Comparison of ENCODE assay signal across 8 cellular contexts in the genomic region with DNA sequence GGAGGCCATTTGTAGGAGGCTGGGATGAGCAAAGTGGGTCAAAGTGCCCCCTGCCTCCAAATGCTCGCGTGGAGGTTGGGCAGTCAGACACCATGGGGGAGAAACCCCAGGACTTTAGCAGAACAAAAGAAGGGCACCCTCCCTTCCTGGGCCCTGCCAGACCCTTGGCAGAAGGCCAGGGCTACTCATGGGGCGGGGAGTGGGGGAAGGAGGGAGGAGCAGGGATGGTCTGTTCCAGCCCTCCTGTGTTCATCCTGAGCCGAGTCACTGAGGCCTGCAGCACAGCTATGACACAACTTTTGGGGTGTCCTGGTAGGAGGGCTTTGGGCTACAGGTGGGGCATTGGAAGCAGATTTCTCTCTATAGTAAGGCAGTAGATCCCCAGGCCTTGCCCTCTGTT. TPM values are rescaled to one million over a fixed set of nuclear protein-coding genes. Genes with fewer than 3 reads are reported as not detected.
"Had no signal": no experiment of that assay in that cellular context is flagged by ENCODE, and none has a peak within 500 bp of the region (broad histone marks: within the 10 kb centered on the region; RNA-seq: fewer than 3 reads in every experiment).

No MANE protein-coding gene starts in this region.

RNA-seq across cellular contexts. Expression of a gene that starts 24.9 kb away (rescaled TPM):
- total RNA-seq: HepG2, HT1080, OCI-LY7, PC-3, Right ventricle myocardium inferior had no signal
- polyA plus RNA-seq: HepG2 had no signal

RNA-seq across cellular contexts. Expression of a gene that starts 56.3 kb away (rescaled TPM):
- total RNA-seq: HepG2, HT1080, IMR-90, M059J, OCI-LY7, PC-3, Right ventricle myocardium inferior, SJSA1 had no signal
- polyA plus RNA-seq: HepG2, IMR-90 had no signal
